ENCODE assay signal across 5 cellular contexts in the genomic region with DNA sequence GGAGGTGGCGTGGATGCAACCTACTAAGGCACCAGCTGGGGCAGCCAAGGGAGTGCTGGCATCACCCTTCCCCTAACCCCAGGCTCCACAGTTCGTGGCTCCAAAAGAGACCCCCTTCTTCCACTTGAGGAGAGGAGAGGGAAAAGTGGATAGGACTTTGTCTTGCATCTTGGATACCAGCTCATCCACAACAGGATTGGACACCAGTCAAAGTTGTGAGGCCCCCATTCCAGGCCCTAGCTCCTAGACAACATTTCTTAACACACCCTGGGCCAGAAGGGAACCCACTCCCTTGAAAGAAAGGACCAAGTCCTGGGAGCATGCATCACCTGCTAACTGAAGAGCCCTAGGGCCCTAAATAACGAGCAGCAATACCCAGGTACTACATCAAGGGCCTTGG.
"Had no signal": no experiment of that assay in that cellular context is flagged by ENCODE, and none has a peak within 500 bp of the region (broad histone marks: within the 10 kb centered on the region; RNA-seq: fewer than 3 reads in every experiment).

No MANE protein-coding gene starts in this region.

- H3K27ac ChIP-seq: HL-60 had no signal

- H3K4me3 ChIP-seq: K562 had no signal

- DNase-seq: IMR-90, KBM-7, KG1 had no signal
